Comparison of ENCODE assay signal across 8 cellular contexts in genomic region chr17:15260376-15261062, GRCh38.
DNase-seq lines count a peak whose midpoint lies in the region; ATAC-seq and TF ChIP-seq lines count a peak whose summit lies in the region.

No MANE protein-coding gene starts in this region.

- peak; percentile 38 for TF ChIP-seq CTCF in WI38 (IDR thresholded peaks at IDR 0.05; ENCODE audit: low read depth, low read length)

- DNase-seq in ACHN (peak; percentile 84), MV-4-11 (lab: John Stamatoyannopoulos, UW) (peak; percentile 44), kidney tubule cell (ENCODE audit: low spot score) (peak; percentile 78)
- DNase-seq in stimulated activated CD4-positive, alpha-beta T cell treated with anti-CD3 and anti-CD28 coated beads, Interleukin-12 subunit alpha, Interleukin-12 subunit beta, amount 100 ng/mL, for 24 hours (ENCODE audit: low read depth in 2 of 2) = peak; percentile 32 to 47

- H3K4me3 ChIP-seq in WI38 (ENCODE audit: low read depth, low read length) = peak overlapping the region; percentile 91

- H3K27ac ChIP-seq in cingulate gyrus (ENCODE audit: low read depth, low read length) = peak overlapping the region; percentile 95

- ATAC-seq in GM18502 (IDR thresholded peaks at IDR 0.05; ENCODE audit: poor library complexity, unreplicated experiment) = peak; percentile 52
- no peak for ATAC-seq in GM18519 (IDR thresholded peaks at IDR 0.05; ENCODE audit: low FRiP score, unreplicated experiment)

- in situ Hi-C loops in ACHN (cut with HindIII; ENCODE audit: low pct_ligation_motif_present, low pct_unique_long_range_greater_than_20kb, low sequenced_read_pairs) = no loop called here
